In genomic region chr3:141360888-141361598, GRCh38 we compare ENCODE assay signal across 8 cellular contexts. TPM values are rescaled to one million over a fixed set of nuclear protein-coding genes. Genes with fewer than 3 reads are reported as not detected.
A peak's percentile ranks its signal among the peaks of the same experiment; 100 is the strongest.
DNase-seq lines count a peak whose midpoint lies in the region; ATAC-seq and TF ChIP-seq lines count a peak whose summit lies in the region.

No MANE protein-coding gene starts in this region.

- DNase-seq in AG08395 (ENCODE audit: low spot score): peak; percentile 80
- DNase-seq in GM12865 (ENCODE audit: low read depth): peak; percentile 86
- DNase-seq in NCI-H526 treated with DMSO at 0.1 percent for 48 hours (lab: John Stamatoyannopoulos, UW): peak; percentile 10
- peak; percentile 93 for DNase-seq in astrocyte of the spinal cord (ENCODE audit: low read depth, low spot score)
- peak; percentile 84 for DNase-seq in hepatocyte (ENCODE audit: low spot score)
- DNase-seq in skeletal muscle cell (ENCODE audit: low read depth): no peak
- no peak for DNase-seq in activated effector memory CD4-positive, alpha-beta T cell treated with anti-CD3 and anti-CD28 coated beads, Interleukin-2, amount 50 U/mL, for 16 hours

- peak; percentile 60 for ATAC-seq in HG03025 (IDR thresholded peaks at IDR 0.05; ENCODE audit: low FRiP score, unreplicated experiment)

- H3K9me2 ChIP-seq in hepatocyte (replicated peaks; ENCODE audit: insufficient read depth): no peaks in the 10 kb centered on the region

- peak overlapping the region; percentile 6 for H2AFZ ChIP-seq in hepatocyte

- H3K9me3 ChIP-seq in hepatocyte (ENCODE audit: low read depth): no peaks in the 10 kb centered on the region

- H3K4me3 ChIP-seq in GM12865 (ENCODE audit: low read depth, low read length): peak overlapping the region; percentile 35
- no peak overlapping the region for H3K4me3 ChIP-seq in astrocyte of the spinal cord (ENCODE audit: low read depth, low read length)
- no peak overlapping the region for H3K4me3 ChIP-seq in hepatocyte
- peak overlapping the region; percentile 21 for H3K4me3 ChIP-seq in skeletal muscle cell (ENCODE audit: low read depth, low read length)

- peak overlapping the region; percentile 3 for H3K4me2 ChIP-seq in hepatocyte

- 17% methylated on average over 6 of the region's 6 CpGs for WGBS in hepatocyte (ENCODE audit: low lambda C conversion rate, missing lambda C conversion rate)

- TF ChIP-seq CTCF in GM12865 (IDR thresholded peaks at IDR 0.05; ENCODE audit: insufficient read depth, low read depth, low read length, missing control alignments): peak; percentile 78
- peak; percentile 82 for TF ChIP-seq CTCF in astrocyte of the spinal cord (IDR thresholded peaks at IDR 0.05; ENCODE audit: low read depth, low read length)
- peak; percentile 91 for TF ChIP-seq CTCF in hepatocyte (IDR thresholded peaks at IDR 0.05; ENCODE audit: poor library complexity)

- H4K20me1 ChIP-seq in hepatocyte (ENCODE audit: insufficient read depth, poor library complexity, severe bottlenecking): no peaks in the 10 kb centered on the region

- in situ Hi-C loops in astrocyte of the spinal cord (cut with HindIII; ENCODE audit: low sequenced_read_pairs): no loop called here

- H3K27ac ChIP-seq in hepatocyte: peak overlapping the region; percentile 64

- no peaks in the 10 kb centered on the region for H3K36me3 ChIP-seq in hepatocyte (replicated peaks; ENCODE audit: insufficient read depth, low read depth)

- no peaks in the 10 kb centered on the region for H3K79me2 ChIP-seq in hepatocyte

- no peaks in the 10 kb centered on the region for H3K27me3 ChIP-seq in hepatocyte

- H3K4me1 ChIP-seq in hepatocyte (ENCODE audit: insufficient read depth): peaks cover 4% of the 10 kb centered on the region

RNA-seq across cellular contexts. Expression of gene ZBTB38, which starts 7.3 kb away (rescaled TPM):
- 122 and 140 TPM in 2 replicates for total RNA-seq in hepatocyte
- 31.6 and 32.7 TPM in 2 replicates for polyA plus RNA-seq in hepatocyte

Comparison
In these comparisons a context has a peak if more than half of its experiments do, and no peak if none do; other contexts are left out.
1. DNase-seq: peak in AG08395 (single experiment), GM12865 (single experiment), NCI-H526 treated with DMSO at 0.1 percent for 48 hours (single experiment), astrocyte of the spinal cord (single experiment) and hepatocyte (single experiment); none in skeletal muscle cell (single experiment) and activated effector memory CD4-positive, alpha-beta T cell treated with anti-CD3 and anti-CD28 coated beads, Interleukin-2, amount 50 U/mL, for 16 hours (single experiment).
2. H3K4me3 ChIP-seq: peak in GM12865 (single experiment) and skeletal muscle cell (single experiment); none in astrocyte of the spinal cord (single experiment) and hepatocyte (single experiment).
3. Peak in every context shown above with its lines, with median percentiles within 50 percentile points of each other: CTCF ChIP-seq.